ENCODE assay signal across 8 cellular contexts in genomic region chr1:37858931-37859506, GRCh38. TPM values are rescaled to one million over a fixed set of nuclear protein-coding genes. Genes with fewer than 3 reads are reported as not detected.
DNase-seq lines count a peak whose midpoint lies in the region; ATAC-seq, FAIRE-seq and TF ChIP-seq lines count a peak whose summit lies in the region.

No MANE protein-coding gene starts in this region.

- peak; percentile 70 for DNase-seq in Karpas-422
- no peak for DNase-seq in GM12878 (ENCODE audit: low read depth, low spot score)
- peak; percentile 70 for DNase-seq in iris pigment epithelial cell (ENCODE audit: low read depth)
- DNase-seq in stimulated activated naive CD8-positive, alpha-beta T cell treated with anti-CD3 and anti-CD28 coated beads, Interleukin-15, amount 100 ng/mL, for 72 hours, result peak; percentile 7 to 26
- DNase-seq in D721Med (ENCODE audit: insufficient read length, low spot score), result no peak
- DNase-seq in GM12891 (ENCODE audit: insufficient read length, low spot score), result no peak

- TF ChIP-seq POLR2A in GM12878 (IDR thresholded peaks at IDR 0.05; ENCODE audit: low read depth, low read length) (no peak), GM12891 (IDR thresholded peaks at IDR 0.05; ENCODE audit: low read depth, low read length) (no peak)

- no peaks in the 10 kb centered on the region for H3K9me3 Mint-ChIP-seq in stimulated activated naive CD8-positive, alpha-beta T cell treated with anti-CD3 and anti-CD28 coated beads, Interleukin-15, amount 100 ng/mL, for 72 hours

- no peak overlapping the region for H2AFZ ChIP-seq in Karpas-422 (ENCODE audit: low read length)
- H2AFZ ChIP-seq in GM12878 (ENCODE audit: control insufficient read depth, low read depth, low read length), result peak overlapping the region; percentile 85

- H3K4me2 ChIP-seq in Karpas-422 (ENCODE audit: low read depth, low read length, poor library complexity, severe bottlenecking), result peak overlapping the region; percentile 90
- peak overlapping the region; percentile 85 for H3K4me2 ChIP-seq in GM12878 (ENCODE audit: control insufficient read depth, insufficient read depth)

- TF ChIP-seq EP300 in GM12878 (IDR thresholded peaks at IDR 0.05; ENCODE audit: borderline replicate concordance in 1 of 2, control insufficient read depth in 1 of 2, low read depth in 2 of 2, low read length in 2 of 2), result no peak

- no peaks in the 10 kb centered on the region for H3K9me2 ChIP-seq in Karpas-422 (replicated peaks; ENCODE audit: insufficient read depth, low read length)

- ATAC-seq in GM19467 (IDR thresholded peaks at IDR 0.05; ENCODE audit: unreplicated experiment), result peak; percentile 7
- peak; percentile 7 for ATAC-seq in GM12878
- ATAC-seq in stimulated activated naive CD8-positive, alpha-beta T cell treated with anti-CD3 and anti-CD28 coated beads, Interleukin-15, amount 100 ng/mL, for 72 hours, result peak; percentile 1

- peak overlapping the region; percentile 91 to 100 for H3K4me3 Mint-ChIP-seq in stimulated activated naive CD8-positive, alpha-beta T cell treated with anti-CD3 and anti-CD28 coated beads, Interleukin-15, amount 100 ng/mL, for 72 hours

- H3K27me3 Mint-ChIP-seq in stimulated activated naive CD8-positive, alpha-beta T cell treated with anti-CD3 and anti-CD28 coated beads, Interleukin-15, amount 100 ng/mL, for 72 hours, result no peaks in the 10 kb centered on the region

- RAD21 ChIA-PET in GM12878 (lab: Charles Lee; ENCODE audit: unreplicated experiment), result interaction anchor here (0.6 to 2.9 kb wide), 16 partner anchors 9 to 347 kb away, joined by 3 to 19 read pairs (median 4); partner anchors contain the start of genes C1orf122, SF3A3 and YRDC

- no peak for TF ChIP-seq CTCF in C4-2B (conservative IDR thresholded peaks at IDR 0.05)
- 0 out of 6 replicates have a peak, but pooled peaks of 1 of the 3 experiments have one; percentile 5 for TF ChIP-seq CTCF in GM12878 (IDR thresholded peaks at IDR 0.05 in 2 of 3, conservative IDR thresholded peaks at IDR 0.05 in 1 of 3; ENCODE audit: control insufficient read depth in 2 of 3, extremely low read depth in 1 of 3, insufficient read depth in 1 of 3, low read depth in 3 of 3, low read length in 3 of 3)
- no peak for TF ChIP-seq CTCF in D721Med (IDR thresholded peaks at IDR 0.05; ENCODE audit: insufficient read depth, missing control alignments)

- SMC1A ChIA-PET in GM12878 (lab: Charles Lee; ENCODE audit: uncharacterized antibody, unreplicated experiment), result interaction anchor here (0.6 to 2.7 kb wide), 13 partner anchors 8 to 168 kb away, joined by 3 to 9 read pairs (median 4); partner anchors contain the start of genes C1orf122, CDCA8 and YRDC

- TF ChIP-seq RAD21 in GM12878 (IDR thresholded peaks at IDR 0.05; ENCODE audit: insufficient read depth, low read depth, low read length), result no peak

- H3K4me1 ChIP-seq in Karpas-422 (ENCODE audit: low read length) (peaks cover 31% of the 10 kb centered on the region), GM12878 (ENCODE audit: control insufficient read depth, insufficient read depth, low read length) (peaks cover 14% of the 10 kb centered on the region)

- FAIRE-seq in GM12878 (lab: Jason Lieb, UNC), result peak; percentile 13
- no peak for FAIRE-seq in D721Med (lab: Jason Lieb, UNC)
- FAIRE-seq in GM12891 (lab: Jason Lieb, UNC), result no peak

- TSS peak; percentile 64 for BruUV-seq in GM12878 (replicated peaks; lab: Mats Ljungman, UMichigan)

- peak overlapping the region; percentile 99 for H3K27ac Mint-ChIP-seq in stimulated activated naive CD8-positive, alpha-beta T cell treated with anti-CD3 and anti-CD28 coated beads, Interleukin-15, amount 100 ng/mL, for 72 hours

- POLR2A ChIA-PET in GM12878 (lab: Charles Lee), result interaction anchor here (0.5 to 2.4 kb wide), 10 partner anchors 8 to 1129 kb away, joined by 3 to 17 read pairs (median 4); partner anchors contain the start of genes C1orf122 and YRDC

- H3K36me3 ChIP-seq in Karpas-422 (ENCODE audit: insufficient read depth, low read length), result peaks cover 21% of the 10 kb centered on the region; the same call in 1 of the 2 replicates
- peaks cover 2 to 13% of the 10 kb centered on the region in 2 experiments; a peak in 3 of 4 replicates for H3K36me3 ChIP-seq in GM12878 (ENCODE audit: control insufficient read depth in 2 of 2, insufficient read depth in 2 of 2, low read length in 1 of 2)

- H3K4me3 ChIP-seq in Karpas-422 (ENCODE audit: low read length), result peak overlapping the region; percentile 91
- H3K4me3 ChIP-seq in GM12878, result peak overlapping the region; percentile 96

- H3K27ac ChIP-seq in C4-2B (peak overlapping the region; percentile 76), Karpas-422 (ENCODE audit: low read length) (peak overlapping the region; percentile 59), GM12878 (ENCODE audit: control insufficient read depth, insufficient read depth) (peak overlapping the region; percentile 88)

- H3K9me3 ChIP-seq in Karpas-422 (ENCODE audit: low read length) (no peaks in the 10 kb centered on the region), GM12878 (replicated peaks; ENCODE audit: control insufficient read depth, insufficient read depth, low read length) (no peaks in the 10 kb centered on the region)

- H3K79me2 ChIP-seq in Karpas-422 (ENCODE audit: low read length) (peaks cover 51% of the 10 kb centered on the region), GM12878 (ENCODE audit: control insufficient read depth, insufficient read depth, low read length) (peaks cover 34% of the 10 kb centered on the region)

- WGBS in GM12878 (ENCODE audit: insufficient coverage, insufficient replicate concordance, low lambda C conversion rate, missing lambda C conversion rate), result 3% methylated on average over 21 of the region's 21 CpGs

- peaks cover 5% of the 10 kb centered on the region; the same call in 1 of the 2 replicates for H4K20me1 ChIP-seq in Karpas-422 (ENCODE audit: insufficient read depth, low read depth, low read length)
- H4K20me1 ChIP-seq in GM12878 (ENCODE audit: control insufficient read depth, insufficient read depth), result no peaks in the 10 kb centered on the region

- in situ Hi-C loops in GM12878 (cut with MboI), result loop anchor here (5.0 kb wide), 1 partner anchor 167 kb away; the partner anchor contains the start of gene CDCA8

- CTCF ChIA-PET in GM12878 (lab: Yijun Ruan, JAX), result interaction anchor here (0.6 to 2.7 kb wide), 36 partner anchors 8 to 380 kb away, joined by 3 to 23 read pairs (median 5); partner anchors contain the start of genes C1orf122, CDCA8, INPP5B and SF3A3

- H3K9ac ChIP-seq in Karpas-422 (ENCODE audit: low read length) (peak overlapping the region; percentile 88), GM12878 (ENCODE audit: control insufficient read depth, insufficient read depth, low read length) (peak overlapping the region; percentile 98)

- H3K4me1 Mint-ChIP-seq in stimulated activated naive CD8-positive, alpha-beta T cell treated with anti-CD3 and anti-CD28 coated beads, Interleukin-15, amount 100 ng/mL, for 72 hours, result peaks cover 36% of the 10 kb centered on the region

- intact Hi-C loops in GM12878 (cut with micrococcal nuclease; ENCODE audit: unreplicated experiment), result loop anchor here (1.0 to 2.0 kb wide), 2 partner anchors 48 to 166 kb away; partner anchors contain the start of gene CDCA8

- H3K27me3 ChIP-seq in Karpas-422 (ENCODE audit: low read length), result no peaks in the 10 kb centered on the region
- H3K27me3 ChIP-seq in GM12878 (replicated peaks in 1 of 2; ENCODE audit: control insufficient read depth in 2 of 2, insufficient read depth in 2 of 2, low read length in 1 of 2), result no peaks in the 10 kb centered on the region

RNA-seq across cellular contexts. Expression of gene MTF1, which starts 0.4 kb away (rescaled TPM):
- total RNA-seq in Karpas-422 (2014; rRNA removed; shearing (Covaris generic); ENCODE audit: low replicate concordance), result 2.3 and 5.1 TPM in 2 replicates
- 6.5 and 6.9 TPM in 2 replicates for total RNA-seq in GM12878 (2013; cell fraction: nucleolus; rRNA removed)
- total RNA-seq in GM12878 (2014; rRNA removed), result 2.0 and 2.2 TPM in 2 replicates
- total RNA-seq in GM12878 (2014; rRNA removed; fragmentation: Illumina TruSeq; extraction: Trizol), result 6.3 and 6.6 TPM in 2 replicates
- 19.2 and 20.4 TPM in 2 replicates for total RNA-seq in GM12878 (2021)
- 4.0 TPM for polyA plus RNA-seq in GM12878 (2011; ENCODE audit: low read depth)
- polyA plus RNA-seq in GM12878 (2011; rRNA removed), result 6.7 and 6.8 TPM in 2 replicates
- 5.3 and 5.9 TPM in 2 replicates for polyA plus RNA-seq in GM12878 (2011; cell fraction: cytosol; rRNA removed)
- polyA plus RNA-seq in GM12878 (2011; cell fraction: nucleus; rRNA removed), result 5.1 and 14.7 TPM in 2 replicates
- polyA plus RNA-seq in GM12878 (2012), result 4.0 and 8.6 TPM in 2 replicates
- 9.4 and 11.8 TPM in 2 replicates for polyA plus RNA-seq in GM12878 (2014; fragmentation: Illumina TruSeq; extraction: Trizol)
- 1 to 10 TPM; 2.8 to 4.4 TPM for polyA plus RNA-seq in GM12878 (2014; fragmentation: Nextera tagmentation; extraction: Ambion mirVana)
- 5.5 and 5.6 TPM in 2 replicates for polyA plus RNA-seq in GM12878 (2014; rRNA removed)
- polyA plus RNA-seq in GM12878 (2016; fragmentation: Nextera tagmentation; extraction: Ambion mirVana), result 10 to 100 TPM; 13.7 to 14.7 TPM
- polyA minus RNA-seq in GM12878 (2011; rRNA and poly(A)+ RNA removed), result 10.7 and 28.2 TPM in 2 replicates
- 2.7 and 4.2 TPM in 2 replicates for polyA minus RNA-seq in GM12878 (2011; cell fraction: cytosol; rRNA and poly(A)+ RNA removed)
- polyA minus RNA-seq in GM12878 (2011; cell fraction: nucleus; rRNA and poly(A)+ RNA removed), result 2.8 and 5.0 TPM in 2 replicates
- polyA plus RNA-seq in GM12891 (2012; ENCODE audit: low read depth, missing spikeins), result 4.3 TPM

RNA-seq across cellular contexts. Expression of gene YRDC, which starts 51.0 kb away (rescaled TPM):
- total RNA-seq in Karpas-422 (2014; rRNA removed; shearing (Covaris generic); ENCODE audit: low replicate concordance), result 17.6 and 21.8 TPM in 2 replicates
- 6.5 and 6.6 TPM in 2 replicates for total RNA-seq in GM12878 (2013; cell fraction: nucleolus; rRNA removed)
- 33.2 and 36.2 TPM in 2 replicates for total RNA-seq in GM12878 (2014; rRNA removed)
- 19.4 and 20.1 TPM in 2 replicates for total RNA-seq in GM12878 (2014; rRNA removed; fragmentation: Illumina TruSeq; extraction: Trizol)
- 29.1 and 31.7 TPM in 2 replicates for total RNA-seq in GM12878 (2021)
- 10.4 TPM for polyA plus RNA-seq in GM12878 (2011; ENCODE audit: low read depth)
- polyA plus RNA-seq in GM12878 (2011; rRNA removed), result 20.5 and 26.5 TPM in 2 replicates
- 26.6 and 30.0 TPM in 2 replicates for polyA plus RNA-seq in GM12878 (2011; cell fraction: cytosol; rRNA removed)
- polyA plus RNA-seq in GM12878 (2011; cell fraction: nucleus; rRNA removed), result 13.5 and 15.4 TPM in 2 replicates
- polyA plus RNA-seq in GM12878 (2012), result 16.3 and 16.9 TPM in 2 replicates
- polyA plus RNA-seq in GM12878 (2014; fragmentation: Illumina TruSeq; extraction: Trizol), result 18.5 and 20.9 TPM in 2 replicates
- 10 to 100 TPM in 1 of 2 experiments, 1 to 10 TPM in 1; 4.5 to 15.3 TPM for polyA plus RNA-seq in GM12878 (2014; fragmentation: Nextera tagmentation; extraction: Ambion mirVana)
- 32.2 and 34.4 TPM in 2 replicates for polyA plus RNA-seq in GM12878 (2014; rRNA removed)
- polyA plus RNA-seq in GM12878 (2016; fragmentation: Nextera tagmentation; extraction: Ambion mirVana), result 10 to 100 TPM in 1 of 2 experiments, 1 to 10 TPM in 1; 2.9 to 17.4 TPM
- polyA minus RNA-seq in GM12878 (2011; rRNA and poly(A)+ RNA removed), result 11.0 and 17.5 TPM in 2 replicates
- 8.0 TPM in 2 replicates for polyA minus RNA-seq in GM12878 (2011; cell fraction: cytosol; rRNA and poly(A)+ RNA removed)
- polyA minus RNA-seq in GM12878 (2011; cell fraction: nucleus; rRNA and poly(A)+ RNA removed), result 6.2 and 8.2 TPM in 2 replicates
- 22.3 TPM for polyA plus RNA-seq in GM12891 (2012; ENCODE audit: low read depth, missing spikeins)

RNA-seq across cellular contexts. Expression of gene C1orf122, which starts 51.4 kb away (rescaled TPM):
- total RNA-seq in Karpas-422 (2014; rRNA removed; shearing (Covaris generic); ENCODE audit: low replicate concordance), result 26.2 and 56.2 TPM in 2 replicates
- 0.75 and 0.98 TPM in 2 replicates for total RNA-seq in GM12878 (2013; cell fraction: nucleolus; rRNA removed)
- total RNA-seq in GM12878 (2014; rRNA removed) (30.4 and 35.8 TPM in 2 replicates), GM12878 (2014; rRNA removed; fragmentation: Illumina TruSeq; extraction: Trizol) (6.4 and 6.9 TPM in 2 replicates), GM12878 (2021) (30.9 TPM in 2 replicates)
- polyA plus RNA-seq in GM12878 (2011; ENCODE audit: low read depth), result 2.0 TPM
- polyA plus RNA-seq in GM12878 (2011; rRNA removed) (2.6 and 8.4 TPM in 2 replicates), GM12878 (2014; fragmentation: Illumina TruSeq; extraction: Trizol) (3.0 and 4.6 TPM in 2 replicates), GM12878 (2014; fragmentation: Nextera tagmentation; extraction: Ambion mirVana) (1 to 10 TPM; 1.6 to 8.4 TPM), GM12878 (2014; rRNA removed) (30.9 and 35.5 TPM in 2 replicates), GM12878 (2016; fragmentation: Nextera tagmentation; extraction: Ambion mirVana) (10 to 100 TPM; 21.2 to 29.4 TPM)
- polyA plus RNA-seq in GM12878 (2011; cell fraction: cytosol; rRNA removed), result 6.9 and 16.9 TPM in 2 replicates
- 7.2 and 7.7 TPM in 2 replicates for polyA plus RNA-seq in GM12878 (2011; cell fraction: nucleus; rRNA removed)
- polyA plus RNA-seq in GM12878 (2012), result 9.5 and 11.0 TPM in 2 replicates
- polyA minus RNA-seq in GM12878 (2011; rRNA and poly(A)+ RNA removed), result 1.6 and 2.2 TPM in 2 replicates
- polyA minus RNA-seq in GM12878 (2011; cell fraction: cytosol; rRNA and poly(A)+ RNA removed), result 1.5 and 2.1 TPM in 2 replicates
- polyA minus RNA-seq in GM12878 (2011; cell fraction: nucleus; rRNA and poly(A)+ RNA removed), result 2.8 and 4.6 TPM in 2 replicates
- polyA plus RNA-seq in GM12891 (2012; ENCODE audit: low read depth, missing spikeins), result 18.4 TPM

Comparison
In these comparisons a context has a peak if more than half of its experiments do, and no peak if none do; other contexts are left out.
1. DNase-seq: peak in Karpas-422 (single experiment), iris pigment epithelial cell (single experiment) and stimulated activated naive CD8-positive, alpha-beta T cell treated with anti-CD3 and anti-CD28 coated beads, Interleukin-15, amount 100 ng/mL, for 72 hours (2 of 2); none in GM12878 (single experiment), D721Med (single experiment) and GM12891 (single experiment).
2. Peak in every context shown above with its lines, with median percentiles within 50 percentile points of each other: H3K27ac ChIP-seq and ATAC-seq.